In the genomic region with DNA sequence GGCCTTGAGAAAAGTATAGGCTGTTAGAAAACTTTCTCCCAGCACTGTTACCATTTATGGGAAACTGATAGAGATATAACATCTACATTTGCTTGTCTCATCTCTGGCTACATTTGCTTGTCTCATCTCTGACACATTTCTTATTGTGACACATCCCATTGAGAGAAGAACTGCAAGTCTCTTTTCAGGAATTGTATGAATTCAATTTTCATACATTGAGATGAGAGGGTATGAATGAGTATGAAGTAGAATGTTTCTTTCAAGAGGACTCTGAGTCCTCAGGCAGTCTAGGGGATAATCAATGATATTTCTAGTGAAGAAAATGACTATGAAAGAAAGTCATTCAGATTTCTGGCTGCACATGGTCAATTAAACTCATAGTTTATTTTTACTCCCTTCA, we compare ENCODE assay signal across 4 cellular contexts. TPM values are rescaled to one million over a fixed set of nuclear protein-coding genes. Genes with fewer than 3 reads are reported as not detected.
"Had no signal": no experiment of that assay in that cellular context is flagged by ENCODE, and none has a peak within 500 bp of the region (broad histone marks: within the 10 kb centered on the region; RNA-seq: fewer than 3 reads in every experiment).

No MANE protein-coding gene starts in this region.

- H3K9ac ChIP-seq: GM23248 had no signal

- H2AFZ ChIP-seq: GM23248 had no signal

- H3K4me1 Mint-ChIP-seq: H9 had no signal

- H3K4me3 ChIP-seq: GM23248 had no signal

- H3K27ac ChIP-seq: GM23248 had no signal

- DNase-seq: GM23248, H9, HCEC 1CT, IMR-90 had no signal

- H3K27ac Mint-ChIP-seq: H9 had no signal

- H3K9me3 Mint-ChIP-seq: H9 had no signal

- H3K4me3 Mint-ChIP-seq: H9 had no signal

RNA-seq across cellular contexts. Expression of a gene that starts 37.5 kb away (rescaled TPM):
- total RNA-seq: GM23248 had no signal
- polyA plus RNA-seq: IMR-90 had no signal
